Comparison of ENCODE assay signal across 9 cellular contexts in the genomic region with DNA sequence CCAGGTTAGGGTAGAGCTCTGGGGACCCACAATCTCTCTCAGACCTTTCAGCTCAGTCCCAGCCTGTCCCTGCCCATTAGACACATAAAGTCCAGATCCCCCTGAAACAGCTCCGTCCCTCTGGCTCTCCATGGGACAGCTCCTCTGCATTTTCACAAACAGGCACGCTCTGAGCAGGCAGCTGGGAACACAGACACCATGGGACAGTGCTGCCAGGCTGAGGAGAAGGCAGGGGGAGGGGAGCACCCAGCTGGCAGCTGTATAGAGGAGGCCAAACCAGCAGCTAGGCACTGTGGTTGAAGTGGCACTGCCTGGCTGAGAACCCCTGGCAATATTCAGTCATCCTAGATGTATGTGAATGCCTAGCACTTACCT. TPM values are rescaled to one million over a fixed set of nuclear protein-coding genes. Genes with fewer than 3 reads are reported as not detected.
DNase-seq lines count a peak whose midpoint lies in the region; ATAC-seq and TF ChIP-seq lines count a peak whose summit lies in the region.
"Had no signal": no experiment of that assay in that cellular context is flagged by ENCODE, and none has a peak within 500 bp of the region (broad histone marks: within the 10 kb centered on the region; RNA-seq: fewer than 3 reads in every experiment).

No MANE protein-coding gene starts in this region.

- no peak for DNase-seq in activated naive CD4-positive, alpha-beta T cell treated with anti-CD3 and anti-CD28 coated beads for 36 hours
- DNase-seq in activated naive CD4-positive, alpha-beta T cell treated with Interleukin-2 at 50 U/mL for 16 hours, result no peak
- DNase-seq in amygdala (lab: John Stamatoyannopoulos, UW), result peak in 50 of 56 donors; percentile 26 to 88 (median 66)
- peak; percentile 43 for DNase-seq in lower lobe of right lung
- DNase-seq in transverse colon, result peak; percentile 54

- H3K27ac ChIP-seq in lower lobe of right lung, result peak overlapping the region; percentile 97
- peak overlapping the region; percentile 93 to 98 (median 98) for H3K27ac ChIP-seq in transverse colon

- H3K36me3 ChIP-seq in lower lobe of right lung (peaks cover 26% of the 10 kb centered on the region), transverse colon (no peaks in the 10 kb centered on the region)

- no peaks in the 10 kb centered on the region for H3K9me3 ChIP-seq in lower lobe of right lung
- H3K9me3 ChIP-seq in transverse colon, result no peaks in the 10 kb centered on the region

- WGBS in transverse colon (ENCODE audit: low coverage in 1 of 2), 2 donors, result 61% methylated on average over 2 of the region's 2 CpGs; no CpG with 5 or more reads in 1 of the 2 donors

- in situ Hi-C loops in transverse colon (cut with MboI; ENCODE audit: low pct_ligation_motif_present in 1 of 4, low pct_unique_long_range_greater_than_20kb in 1 of 4, low sequenced_read_pairs in 3 of 4), result no loop called here

- H3K27me3 ChIP-seq in lower lobe of right lung (ENCODE audit: low read depth) (no peaks in the 10 kb centered on the region), transverse colon (no peaks in the 10 kb centered on the region)

- ATAC-seq in lower lobe of right lung (no peak), HG03108 (IDR thresholded peaks at IDR 0.05; ENCODE audit: unreplicated experiment) (no peak), HG03196 (IDR thresholded peaks at IDR 0.05; ENCODE audit: unreplicated experiment) (no peak), HG02970 (IDR thresholded peaks at IDR 0.05; ENCODE audit: low FRiP score, unreplicated experiment) (no peak)
- ATAC-seq: HCT116 had no signal

- H3K4me1 Mint-ChIP-seq in activated naive CD4-positive, alpha-beta T cell treated with anti-CD3 and anti-CD28 coated beads for 36 hours (ENCODE audit: low read depth), result peaks cover 66% of the 10 kb centered on the region

- H3K27me3 Mint-ChIP-seq in activated naive CD4-positive, alpha-beta T cell treated with anti-CD3 and anti-CD28 coated beads for 36 hours (ENCODE audit: low read depth), result no peaks in the 10 kb centered on the region

- H3K4me1 ChIP-seq in lower lobe of right lung (peaks cover 59% of the 10 kb centered on the region), transverse colon (peaks cover 44 to 74% (median 62%) of the 10 kb centered on the region in 4 donors)

- H3K4me3 ChIP-seq in lower lobe of right lung (peak overlapping the region; percentile 100), transverse colon (peak overlapping the region in 2 of 4 donors; percentile 19 to 92)

- no peak for TF ChIP-seq EP300 in transverse colon (IDR thresholded peaks at IDR 0.05; ENCODE audit: low read depth)

- peak overlapping the region; percentile 59 for H3K27ac Mint-ChIP-seq in activated naive CD4-positive, alpha-beta T cell treated with anti-CD3 and anti-CD28 coated beads for 36 hours

- no peak for TF ChIP-seq CTCF in lower lobe of right lung (IDR thresholded peaks at IDR 0.05)
- no peak for TF ChIP-seq CTCF in transverse colon (IDR thresholded peaks at IDR 0.05)

- CTCF ChIA-PET in activated naive CD4-positive, alpha-beta T cell treated with anti-CD3 and anti-CD28 coated beads for 36 hours (lab: Charles Lee), result interaction anchor here (1.3 to 3.6 kb wide), 5 partner anchors 17 to 405 kb away, joined by 3 to 13 read pairs (median 5); no protein-coding TSS in a partner anchor

- no peaks in the 10 kb centered on the region for H3K9me3 Mint-ChIP-seq in activated naive CD4-positive, alpha-beta T cell treated with anti-CD3 and anti-CD28 coated beads for 36 hours

- intact Hi-C loops in activated naive CD4-positive, alpha-beta T cell treated with anti-CD3 and anti-CD28 coated beads for 36 hours (cut with micrococcal nuclease), result loop anchor here (2.0 to 5.0 kb wide), 3 partner anchors 31 to 183 kb away; a partner anchor contains a TSS
- intact Hi-C loops in lower lobe of right lung (cut with DNase I), result no loop called here
- intact Hi-C loops in transverse colon (cut with DNase I; ENCODE audit: low total_unique reads), result no loop called here

- peak overlapping the region; percentile 37 for H3K4me3 Mint-ChIP-seq in activated naive CD4-positive, alpha-beta T cell treated with anti-CD3 and anti-CD28 coated beads for 36 hours

- no peak for TF ChIP-seq POLR2A in transverse colon (IDR thresholded peaks at IDR 0.05)

- peaks cover 2% of the 10 kb centered on the region for H3K36me3 Mint-ChIP-seq in activated naive CD4-positive, alpha-beta T cell treated with anti-CD3 and anti-CD28 coated beads for 36 hours (ENCODE audit: low read depth)

RNA-seq across cellular contexts. Expression of a gene that starts 2.0 kb away (rescaled TPM):
- total RNA-seq in activated naive CD4-positive, alpha-beta T cell treated with anti-CD3 and anti-CD28 coated beads for 36 hours, result 10 to 100 TPM; 34.3 to 34.7 TPM
- total RNA-seq in lower lobe of right lung, result 141 TPM
- total RNA-seq in transverse colon, result 100 to 1,000 TPM; 104 to 256 (median 180) TPM

RNA-seq across cellular contexts. Expression of a gene that starts 8.7 kb away (rescaled TPM):
- under 1 TPM in 1 of 2 experiments, not detected in 1; 0.22 TPM for total RNA-seq in activated naive CD4-positive, alpha-beta T cell treated with anti-CD3 and anti-CD28 coated beads for 36 hours
- total RNA-seq in lower lobe of right lung (not detected), transverse colon (100 to 1,000 TPM in 3 of 4 donors, 10 to 100 TPM in 1; 86.0 to 320 (median 214) TPM)

RNA-seq across cellular contexts. Expression of a gene that starts 43.9 kb away (rescaled TPM):
- total RNA-seq in activated naive CD4-positive, alpha-beta T cell treated with anti-CD3 and anti-CD28 coated beads for 36 hours, result 100 to 1,000 TPM; 143 to 149 TPM
- total RNA-seq in lower lobe of right lung, result 73.2 TPM
- 10 to 100 TPM; 26.5 to 40.6 (median 32.2) TPM for total RNA-seq in transverse colon

Comparison
In these comparisons a context has a peak if more than half of its experiments do, and no peak if none do; other contexts are left out.
1. DNase-seq: peak in amygdala (50 of 56), lower lobe of right lung (single experiment) and transverse colon (single experiment); none in activated naive CD4-positive, alpha-beta T cell treated with anti-CD3 and anti-CD28 coated beads for 36 hours (single experiment) and activated naive CD4-positive, alpha-beta T cell treated with Interleukin-2 at 50 U/mL for 16 hours (single experiment).
2. RNA of a gene that starts 8.7 kb away (total RNA-seq): 86.0 to 320 TPM in transverse colon; 0.22 TPM in activated naive CD4-positive, alpha-beta T cell treated with anti-CD3 and anti-CD28 coated beads for 36 hours and not detected in lower lobe of right lung (single experiment); every median in the first group is over 10 times any median in the second.